Comparison of ENCODE assay signal across 12 cellular contexts in the genomic region with DNA sequence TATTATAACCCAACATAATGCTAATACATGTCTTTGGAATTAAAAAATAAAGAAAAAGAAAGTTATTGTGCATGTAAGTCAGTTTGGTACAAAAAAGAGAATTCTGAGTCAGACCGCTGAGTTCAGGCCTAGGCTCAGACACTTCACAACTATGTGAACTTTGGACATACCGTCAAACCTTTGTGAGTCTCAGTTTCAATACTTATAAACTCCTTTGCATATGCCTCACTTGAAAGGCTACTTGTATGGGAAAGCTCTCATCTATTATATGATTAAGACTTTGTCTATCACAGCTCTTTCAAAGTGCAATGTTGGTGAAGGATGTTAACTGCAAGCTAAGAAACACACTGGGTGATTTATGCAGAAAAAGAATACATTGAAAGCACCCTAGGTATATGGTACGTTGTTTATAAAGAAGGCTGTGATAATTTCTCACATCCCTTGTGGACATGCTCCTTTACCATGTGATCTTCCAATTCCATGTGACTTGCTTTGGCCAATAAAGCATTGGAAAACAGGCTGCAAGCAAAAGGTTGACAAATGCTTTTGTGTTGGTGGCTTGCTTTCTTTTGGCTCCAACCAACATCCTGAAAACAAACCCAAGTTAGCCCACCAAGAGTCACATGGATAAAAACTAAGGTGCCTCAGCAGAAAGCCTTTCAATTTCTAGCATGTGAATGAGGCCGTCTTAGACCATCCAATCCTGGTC.
A peak's percentile ranks its signal among the peaks of the same experiment; 100 is the strongest.
DNase-seq lines count a peak whose midpoint lies in the region; ATAC-seq, FAIRE-seq and TF ChIP-seq lines count a peak whose summit lies in the region.
"Had no signal": no experiment of that assay in that cellular context is flagged by ENCODE, and none has a peak within 500 bp of the region (broad histone marks: within the 10 kb centered on the region; RNA-seq: fewer than 3 reads in every experiment).

No MANE protein-coding gene starts in this region.

- peak; percentile 89 for FAIRE-seq in GM19239 (lab: Jason Lieb, UNC)

- ATAC-seq in HG02588 (IDR thresholded peaks at IDR 0.05; ENCODE audit: unreplicated experiment) = peak; percentile 95
- peak; percentile 91 for ATAC-seq in HG03460 (IDR thresholded peaks at IDR 0.05; ENCODE audit: unreplicated experiment)
- ATAC-seq in SK-N-SH treated with all-trans-retinoic acid at 6 μM for 48 hours = no peak

- CTCF ChIA-PET in HEK293T (lab: Yijun Ruan, JAX) = no interaction called here

- DNase-seq in GM12865 (ENCODE audit: low read depth) (peak; percentile 89), GM19239 (ENCODE audit: insufficient read length, low spot score) (peak; percentile 13), HEK293T (ENCODE audit: extremely low spot score) (no peak), GOT3 (lab: John Stamatoyannopoulos, UW) (no peak)
- no peak for DNase-seq in stimulated activated CD4-positive, alpha-beta T cell treated with anti-CD3 and anti-CD28 coated beads, Interleukin-1b, Interleukin-23, amount 100 ng/mL, for 48 hours
- DNase-seq: foreskin melanocyte, H9, NCI-H146, nucleus accumbens had no signal

- TF ChIP-seq CTCF in GM12865 (IDR thresholded peaks at IDR 0.05; ENCODE audit: insufficient read depth, low read depth, low read length, missing control alignments) = no peak

- POLR2A ChIA-PET in HEK293T (lab: Yijun Ruan, JAX) = no interaction called here

- 0 out of 2 replicates have a peak overlapping the region, but pooled peaks have one; percentile 5 for H3K4me3 ChIP-seq in GM12865 (ENCODE audit: low read depth, low read length)

TF ChIP-seq in HEK293T, 16 proteins besides CTCF, POLR2A, EP300 and RAD21:
- no peak for TF ChIP-seq FOXA1 (IDR thresholded peaks at IDR 0.05)
- no peak for TF ChIP-seq FOXK2 (IDR thresholded peaks at IDR 0.05)
- no peak for TF ChIP-seq BHLHE40 (IDR thresholded peaks at IDR 0.05; ENCODE audit: borderline replicate concordance)
- no peak for TF ChIP-seq LEF1 (IDR thresholded peaks at IDR 0.05; ENCODE audit: borderline replicate concordance)
- no peak for TF ChIP-seq NFRKB (IDR thresholded peaks at IDR 0.05)
- no peak for TF ChIP-seq SP1 (IDR thresholded peaks at IDR 0.05)
- no peak for TF ChIP-seq ELF4 (IDR thresholded peaks at IDR 0.05)
- TF ChIP-seq, protein P1, sequence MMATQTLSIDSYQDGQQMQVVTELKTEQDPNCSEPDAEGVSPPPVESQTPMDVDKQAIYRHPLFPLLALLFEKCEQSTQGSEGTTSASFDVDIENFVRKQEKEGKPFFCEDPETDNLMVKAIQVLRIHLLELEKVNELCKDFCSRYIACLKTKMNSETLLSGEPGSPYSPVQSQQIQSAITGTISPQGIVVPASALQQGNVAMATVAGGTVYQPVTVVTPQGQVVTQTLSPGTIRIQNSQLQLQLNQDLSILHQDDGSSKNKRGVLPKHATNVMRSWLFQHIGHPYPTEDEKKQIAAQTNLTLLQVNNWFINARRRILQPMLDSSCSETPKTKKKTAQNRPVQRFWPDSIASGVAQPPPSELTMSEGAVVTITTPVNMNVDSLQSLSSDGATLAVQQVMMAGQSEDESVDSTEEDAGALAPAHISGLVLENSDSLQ (IDR thresholded peaks at IDR 0.05) = no peak
- TF ChIP-seq CTBP1 (IDR thresholded peaks at IDR 0.05; ENCODE audit: borderline replicate concordance) = no peak
- no peak for TF ChIP-seq HDGF (IDR thresholded peaks at IDR 0.05; ENCODE audit: borderline replicate concordance)
- TF ChIP-seq ARNT (IDR thresholded peaks at IDR 0.05) = no peak

TF ChIP-seq in SK-N-SH treated with all-trans-retinoic acid at 6 μM for 48 hours, 23 proteins besides CTCF, POLR2A, EP300 and RAD21:
- TF ChIP-seq ISL1 (CRISPR knock-in tag; IDR thresholded peaks at IDR 0.05) (no peak), BACH2 (CRISPR knock-in tag; IDR thresholded peaks at IDR 0.05; ENCODE audit: borderline replicate concordance) (no peak), SNAI2 (CRISPR knock-in tag; IDR thresholded peaks at IDR 0.05) (no peak), PPARA (CRISPR knock-in tag; IDR thresholded peaks at IDR 0.05; ENCODE audit: borderline replicate concordance) (no peak), CSDC2 (CRISPR knock-in tag; IDR thresholded peaks at IDR 0.05) (no peak), ZNF70 (CRISPR knock-in tag; IDR thresholded peaks at IDR 0.05) (no peak), RARB (CRISPR knock-in tag; IDR thresholded peaks at IDR 0.05) (no peak), ARNTL (CRISPR knock-in tag; IDR thresholded peaks at IDR 0.05; ENCODE audit: borderline replicate concordance, low read depth) (no peak)
- TF ChIP-seq, protein P2, sequence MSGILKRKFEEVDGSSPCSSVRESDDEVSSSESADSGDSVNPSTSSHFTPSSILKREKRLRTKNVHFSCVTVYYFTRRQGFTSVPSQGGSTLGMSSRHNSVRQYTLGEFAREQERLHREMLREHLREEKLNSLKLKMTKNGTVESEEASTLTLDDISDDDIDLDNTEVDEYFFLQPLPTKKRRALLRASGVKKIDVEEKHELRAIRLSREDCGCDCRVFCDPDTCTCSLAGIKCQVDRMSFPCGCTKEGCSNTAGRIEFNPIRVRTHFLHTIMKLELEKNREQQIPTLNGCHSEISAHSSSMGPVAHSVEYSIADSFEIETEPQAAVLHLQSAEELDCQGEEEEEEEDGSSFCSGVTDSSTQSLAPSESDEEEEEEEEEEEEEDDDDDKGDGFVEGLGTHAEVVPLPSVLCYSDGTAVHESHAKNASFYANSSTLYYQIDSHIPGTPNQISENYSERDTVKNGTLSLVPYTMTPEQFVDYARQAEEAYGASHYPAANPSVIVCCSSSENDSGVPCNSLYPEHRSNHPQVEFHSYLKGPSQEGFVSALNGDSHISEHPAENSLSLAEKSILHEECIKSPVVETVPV (CRISPR knock-in tag; IDR thresholded peaks at IDR 0.05) = no peak

Comparison
In these comparisons a context has a peak if more than half of its experiments do, and no peak if none do; other contexts are left out.
1. DNase-seq: peak in GM12865 (single experiment) and GM19239 (single experiment); none in HEK293T (single experiment), stimulated activated CD4-positive, alpha-beta T cell treated with anti-CD3 and anti-CD28 coated beads, Interleukin-1b, Interleukin-23, amount 100 ng/mL, for 48 hours (single experiment) and GOT3 (single experiment).